In the genomic region with DNA sequence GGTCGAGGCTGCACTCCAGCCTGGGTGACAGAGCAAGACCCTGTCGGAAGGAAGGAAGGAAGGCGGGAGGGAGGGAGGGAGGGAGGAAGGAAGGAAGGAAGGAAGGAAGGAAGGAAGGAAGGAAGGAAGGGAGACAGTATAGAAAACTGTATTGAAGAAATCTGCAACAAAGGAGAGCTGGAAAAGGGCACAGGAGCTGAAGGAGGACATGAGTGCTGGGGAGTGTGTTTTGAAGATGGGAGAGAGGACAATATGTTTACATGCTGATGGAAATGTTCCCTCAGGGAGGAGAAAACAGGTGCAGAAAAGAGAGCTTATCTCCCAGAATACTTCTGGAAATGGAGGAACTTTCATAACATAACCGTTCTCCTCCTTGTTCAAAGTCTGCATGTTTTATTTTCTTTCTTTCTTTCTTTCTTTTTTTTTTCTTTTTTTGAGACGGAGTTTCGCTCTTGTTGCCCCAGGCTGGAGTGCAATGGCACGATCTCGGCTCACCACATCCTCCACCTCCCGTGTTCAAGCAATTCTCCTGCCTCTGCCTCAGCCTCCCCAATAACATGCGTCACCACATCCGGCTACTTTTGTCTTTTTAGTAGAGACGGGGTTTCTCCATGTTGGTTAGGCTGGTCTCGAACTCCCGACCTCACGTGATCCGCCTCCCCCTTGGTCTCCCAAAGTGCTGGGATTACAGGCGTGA, we compare ENCODE assay signal across 13 cellular contexts. TPM values are rescaled to one million over a fixed set of nuclear protein-coding genes. Genes with fewer than 3 reads are reported as not detected.
A peak's percentile ranks its signal among the peaks of the same experiment; 100 is the strongest.
DNase-seq lines count a peak whose midpoint lies in the region; TF ChIP-seq lines count a peak whose summit lies in the region.
"Had no signal": no experiment of that assay in that cellular context is flagged by ENCODE, and none has a peak within 500 bp of the region (broad histone marks: within the 10 kb centered on the region; RNA-seq: fewer than 3 reads in every experiment).

No MANE protein-coding gene starts in this region.

- POLR2A ChIA-PET in activated CD4-positive, alpha-beta T cell treated with anti-CD3 and anti-CD28 coated beads, Interleukin-2, amount 10 ng/mL, durations not matched to agents 7 days and 5 days (lab: Charles Lee): no interaction called here

- peaks cover 4% of the 10 kb centered on the region for H3K4me1 ChIP-seq in Loucy (ENCODE audit: insufficient read depth, low read length, poor library complexity, severe bottlenecking)

- peak overlapping the region; percentile 71 for H3K27ac Mint-ChIP-seq in activated CD4-positive, alpha-beta T cell treated with anti-CD3 and anti-CD28 coated beads, Interleukin-2, amount 10 ng/mL, durations not matched to agents 7 days and 5 days
- peak overlapping the region; percentile 46 for H3K27ac Mint-ChIP-seq in T-helper 2 cell treated with Interferon-gamma antibody and Interleukin-4, amounts not matched to agents 5 μg/mL and 100 μg/mL, for 36 hours
- H3K27ac Mint-ChIP-seq in nephron progenitor cell: no peak overlapping the region
- no peak overlapping the region for H3K27ac Mint-ChIP-seq in progenitor cell of endocrine pancreas

- no peaks in the 10 kb centered on the region for H3K9me2 ChIP-seq in Loucy (replicated peaks; ENCODE audit: low read depth, low read length)

- peak overlapping the region; percentile 22 for H3K4me3 Mint-ChIP-seq in activated CD4-positive, alpha-beta T cell treated with anti-CD3 and anti-CD28 coated beads, Interleukin-2, amount 10 ng/mL, durations not matched to agents 7 days and 5 days
- H3K4me3 Mint-ChIP-seq in T-helper 2 cell treated with Interferon-gamma antibody and Interleukin-4, amounts not matched to agents 5 μg/mL and 100 μg/mL, for 36 hours: peak overlapping the region; percentile 3
- H3K4me3 Mint-ChIP-seq in nephron progenitor cell: peak overlapping the region; percentile 29
- H3K4me3 Mint-ChIP-seq in progenitor cell of endocrine pancreas (ENCODE audit: low read depth): no peak overlapping the region

- TF ChIP-seq CTCF in Loucy (conservative IDR thresholded peaks at IDR 0.05; ENCODE audit: low read length): no peak
- TF ChIP-seq CTCF in nephron progenitor cell (IDR thresholded peaks at IDR 0.05): no peak
- no peak for TF ChIP-seq CTCF in progenitor cell of endocrine pancreas (IDR thresholded peaks at IDR 0.05; ENCODE audit: unreplicated experiment)

- peaks cover 39% of the 10 kb centered on the region for H3K27me3 Mint-ChIP-seq in activated CD4-positive, alpha-beta T cell treated with anti-CD3 and anti-CD28 coated beads, Interleukin-2, amount 10 ng/mL, durations not matched to agents 7 days and 5 days
- peaks cover 42% of the 10 kb centered on the region for H3K27me3 Mint-ChIP-seq in T-helper 2 cell treated with Interferon-gamma antibody and Interleukin-4, amounts not matched to agents 5 μg/mL and 100 μg/mL, for 36 hours (ENCODE audit: low read depth)
- H3K27me3 Mint-ChIP-seq in nephron progenitor cell (ENCODE audit: low read depth, poor library complexity) (peaks cover 58% of the 10 kb centered on the region), progenitor cell of endocrine pancreas (peaks cover 44% of the 10 kb centered on the region)

- peak overlapping the region; percentile 94 for H2AFZ ChIP-seq in Loucy (ENCODE audit: low read length)

- no peaks in the 10 kb centered on the region for H3K9me3 ChIP-seq in Loucy (ENCODE audit: insufficient read depth, low read depth, low read length)
- H3K9me3 ChIP-seq: HAP-1, SJSA1 had no signal

- H3K27me3 ChIP-seq in Loucy (ENCODE audit: insufficient read depth, low read length, poor library complexity, severe bottlenecking): no peaks in the 10 kb centered on the region

- H3K4me2 ChIP-seq in Loucy (ENCODE audit: low read depth, low read length, poor library complexity, severe bottlenecking): peak overlapping the region; percentile 23

- H3F3A ChIP-seq in Loucy (ENCODE audit: low read depth): no peaks in the 10 kb centered on the region

- H3K9me3 Mint-ChIP-seq in activated CD4-positive, alpha-beta T cell treated with anti-CD3 and anti-CD28 coated beads, Interleukin-2, amount 10 ng/mL, durations not matched to agents 7 days and 5 days: no peaks in the 10 kb centered on the region
- H3K9me3 Mint-ChIP-seq in T-helper 2 cell treated with Interferon-gamma antibody and Interleukin-4, amounts not matched to agents 5 μg/mL and 100 μg/mL, for 36 hours: no peaks in the 10 kb centered on the region
- H3K9me3 Mint-ChIP-seq in nephron progenitor cell: no peaks in the 10 kb centered on the region
- no peaks in the 10 kb centered on the region for H3K9me3 Mint-ChIP-seq in progenitor cell of endocrine pancreas (ENCODE audit: low read depth)

- no peak overlapping the region for H3K4me3 ChIP-seq in Loucy (ENCODE audit: low read length, poor library complexity, severe bottlenecking)
- H3K4me3 ChIP-seq: GM12878, HAP-1, SJSA1 had no signal

- no peak overlapping the region for H3K9ac ChIP-seq in Loucy (ENCODE audit: low read depth, low read length, poor library complexity, severe bottlenecking)

- peaks cover 15% of the 10 kb centered on the region for H3K4me1 Mint-ChIP-seq in activated CD4-positive, alpha-beta T cell treated with anti-CD3 and anti-CD28 coated beads, Interleukin-2, amount 10 ng/mL, durations not matched to agents 7 days and 5 days
- H3K4me1 Mint-ChIP-seq in T-helper 2 cell treated with Interferon-gamma antibody and Interleukin-4, amounts not matched to agents 5 μg/mL and 100 μg/mL, for 36 hours (ENCODE audit: low read depth): peaks cover 1% of the 10 kb centered on the region
- peaks cover 66% of the 10 kb centered on the region for H3K4me1 Mint-ChIP-seq in nephron progenitor cell
- peaks cover 11% of the 10 kb centered on the region for H3K4me1 Mint-ChIP-seq in progenitor cell of endocrine pancreas (ENCODE audit: low read depth)

- no peaks in the 10 kb centered on the region for H3K79me2 ChIP-seq in Loucy (ENCODE audit: insufficient read depth, low read length)

- H3K36me3 Mint-ChIP-seq in activated CD4-positive, alpha-beta T cell treated with anti-CD3 and anti-CD28 coated beads, Interleukin-2, amount 10 ng/mL, durations not matched to agents 7 days and 5 days (ENCODE audit: low read depth): no peaks in the 10 kb centered on the region
- H3K36me3 Mint-ChIP-seq in T-helper 2 cell treated with Interferon-gamma antibody and Interleukin-4, amounts not matched to agents 5 μg/mL and 100 μg/mL, for 36 hours (ENCODE audit: low read depth): no peaks in the 10 kb centered on the region
- H3K36me3 Mint-ChIP-seq in nephron progenitor cell (ENCODE audit: low read depth) (no peaks in the 10 kb centered on the region), progenitor cell of endocrine pancreas (ENCODE audit: insufficient read depth) (no peaks in the 10 kb centered on the region)

- H4K20me1 ChIP-seq in Loucy (ENCODE audit: insufficient read depth, low read length, poor library complexity, severe bottlenecking): no peaks in the 10 kb centered on the region

- no peaks in the 10 kb centered on the region for H3K36me3 ChIP-seq in Loucy (ENCODE audit: insufficient read depth, low read length)
- H3K36me3 ChIP-seq: HAP-1, SJSA1 had no signal

- peak; percentile 24 for DNase-seq in activated CD4-positive, alpha-beta T cell treated with anti-CD3 and anti-CD28 coated beads, Interleukin-2, amount 10 ng/mL, durations not matched to agents 7 days and 5 days
- no peak for DNase-seq in activated CD4-positive, alpha-beta T cell treated with anti-CD3 and anti-CD28 coated beads, Interleukin-2, amount 50 U/mL, for 1 hour
- no peak for DNase-seq in T-helper 2 cell treated with Interferon-gamma antibody and Interleukin-4, amounts not matched to agents 5 μg/mL and 100 μg/mL, for 36 hours (ENCODE audit: low spot score)
- DNase-seq in nephron progenitor cell (no peak), NCI-H2196 (lab: John Stamatoyannopoulos, UW; ENCODE audit: unreplicated experiment) (no peak), UCSD-AML1 (lab: John Stamatoyannopoulos, UW; ENCODE audit: unreplicated experiment) (no peak), progenitor cell of endocrine pancreas (ENCODE audit: low spot score, unreplicated experiment) (no peak)

- CTCF ChIA-PET in activated CD4-positive, alpha-beta T cell treated with anti-CD3 and anti-CD28 coated beads, Interleukin-2, amount 10 ng/mL, durations not matched to agents 7 days and 5 days (lab: Charles Lee): interaction anchor here (0.6 to 1.4 kb wide), 11 partner anchors 10 to 157 kb away, joined by 3 to 7 read pairs (median 3); partner anchors contain the start of gene KLHL10

RNA-seq across cellular contexts. Expression of gene HAP1, which starts 2.7 kb away (rescaled TPM):
- total RNA-seq in activated CD4-positive, alpha-beta T cell treated with anti-CD3 and anti-CD28 coated beads, Interleukin-2, amount 10 ng/mL, durations not matched to agents 7 days and 5 days: under 1 TPM; 0.25 to 0.31 TPM
- total RNA-seq in progenitor cell of endocrine pancreas: 13.7 and 14.9 TPM in 2 replicates
- total RNA-seq: GM12878, SJSA1 had no signal

RNA-seq across cellular contexts. Expression of gene GAST, which starts 25.0 kb away (rescaled TPM):
- total RNA-seq in activated CD4-positive, alpha-beta T cell treated with anti-CD3 and anti-CD28 coated beads, Interleukin-2, amount 10 ng/mL, durations not matched to agents 7 days and 5 days: not detected
- 28.1 and 32.0 TPM in 2 replicates for total RNA-seq in progenitor cell of endocrine pancreas
- total RNA-seq: G401, GM12878, HT1080, SJSA1 had no signal

RNA-seq across cellular contexts. Expression of gene EIF1, which starts 48.4 kb away (rescaled TPM):
- 100 to 1,000 TPM; 605 to 645 TPM for total RNA-seq in activated CD4-positive, alpha-beta T cell treated with anti-CD3 and anti-CD28 coated beads, Interleukin-2, amount 10 ng/mL, durations not matched to agents 7 days and 5 days
- 622 and 652 TPM in 2 replicates for total RNA-seq in progenitor cell of endocrine pancreas

RNA-seq across cellular contexts. Expression of gene JUP, which starts 49.4 kb away (rescaled TPM):
- under 1 TPM; 0.77 to 0.99 TPM for total RNA-seq in activated CD4-positive, alpha-beta T cell treated with anti-CD3 and anti-CD28 coated beads, Interleukin-2, amount 10 ng/mL, durations not matched to agents 7 days and 5 days
- total RNA-seq in progenitor cell of endocrine pancreas: 195 and 199 TPM in 2 replicates

Comparison
In these comparisons a context has a peak if more than half of its experiments do, and no peak if none do; other contexts are left out.
1. H3K27ac Mint-ChIP-seq: peak in activated CD4-positive, alpha-beta T cell treated with anti-CD3 and anti-CD28 coated beads, Interleukin-2, amount 10 ng/mL, durations not matched to agents 7 days and 5 days (single experiment) and T-helper 2 cell treated with Interferon-gamma antibody and Interleukin-4, amounts not matched to agents 5 μg/mL and 100 μg/mL, for 36 hours (single experiment); none in nephron progenitor cell (single experiment) and progenitor cell of endocrine pancreas (single experiment).
2. RNA of gene HAP1, which starts 2.7 kb away (total RNA-seq): 13.7 to 14.9 TPM in progenitor cell of endocrine pancreas; 0.25 to 0.31 TPM in activated CD4-positive, alpha-beta T cell treated with anti-CD3 and anti-CD28 coated beads, Interleukin-2, amount 10 ng/mL, durations not matched to agents 7 days and 5 days; every median in the first group is over 10 times any median in the second.
3. RNA of gene GAST, which starts 25.0 kb away (total RNA-seq): 28.1 to 32.0 TPM in progenitor cell of endocrine pancreas; not detected in activated CD4-positive, alpha-beta T cell treated with anti-CD3 and anti-CD28 coated beads, Interleukin-2, amount 10 ng/mL, durations not matched to agents 7 days and 5 days; every median in the first group is over 10 times any median in the second.